Comparison of ENCODE assay signal across 16 cellular contexts in the genomic region with DNA sequence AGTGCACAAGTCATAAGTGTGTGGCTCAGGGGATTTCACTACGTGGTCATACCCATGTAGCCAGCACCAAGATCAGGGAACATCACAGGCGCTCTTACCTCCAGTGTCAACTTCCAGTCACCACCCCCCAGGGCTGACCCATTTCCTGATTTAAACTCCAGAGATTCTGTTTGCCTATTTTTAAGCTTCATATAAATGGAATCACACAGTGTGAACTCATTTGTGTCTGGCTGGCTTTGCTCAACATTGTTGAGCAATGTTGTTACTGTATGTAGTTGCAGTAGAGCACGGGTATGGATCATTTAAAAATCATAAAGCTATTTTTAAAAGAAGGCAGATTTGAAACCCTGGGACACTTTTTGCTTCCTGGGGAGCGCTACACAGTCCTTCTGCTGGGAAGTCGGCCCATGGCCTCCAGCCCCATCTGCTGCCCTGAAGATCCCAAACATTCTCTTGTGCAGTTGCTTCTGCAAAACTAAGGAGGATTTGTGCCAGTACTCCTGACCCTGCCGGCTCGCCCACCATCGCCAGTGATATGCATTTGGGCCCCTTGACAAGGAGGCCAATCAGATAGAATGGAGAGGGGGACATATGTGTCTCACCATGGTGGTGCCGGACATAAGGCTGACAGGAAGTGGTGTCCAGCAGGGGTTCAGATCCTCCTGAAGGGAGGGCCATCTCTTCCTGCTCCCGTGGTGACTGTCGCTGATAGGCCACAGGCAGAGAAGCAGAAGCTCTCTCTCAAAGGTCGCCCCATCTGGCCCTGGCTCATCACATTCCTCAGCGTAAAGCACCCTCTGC. TPM values are rescaled to one million over a fixed set of nuclear protein-coding genes. Genes with fewer than 3 reads are reported as not detected.
DNase-seq lines count a peak whose midpoint lies in the region; ATAC-seq and TF ChIP-seq lines count a peak whose summit lies in the region.
"Had no signal": no experiment of that assay in that cellular context is flagged by ENCODE, and none has a peak within 500 bp of the region (broad histone marks: within the 10 kb centered on the region; RNA-seq: fewer than 3 reads in every experiment).

No MANE protein-coding gene starts in this region.

- H2AFZ ChIP-seq in GM23248, result no peak overlapping the region

- no peak overlapping the region for H3K27ac Mint-ChIP-seq in osteocyte (ENCODE audit: unreplicated experiment)
- H3K27ac Mint-ChIP-seq: activated B cell treated with CpG ODN at 0.5 μM for 24 hours; activated naive CD4-positive, alpha-beta T cell treated with anti-CD3 and anti-CD28 coated beads, Interleukin-2, amount 50 U/mL, for 72 hours; progenitor cell of endocrine pancreas; type B pancreatic cell had no signal

- no peaks in the 10 kb centered on the region for H4K20me1 ChIP-seq in GM23248 (ENCODE audit: insufficient read depth)

- H3K4me1 ChIP-seq in GM23248 (ENCODE audit: insufficient read depth) (peaks cover 12% of the 10 kb centered on the region; the same call in 1 of the 2 replicates), heart left ventricle (peaks cover 0 to 56% (median 19%) of the 10 kb centered on the region in 12 donors)
- H3K4me1 ChIP-seq: HAP-1 had no signal

- no peaks in the 10 kb centered on the region for H3F3A ChIP-seq in GM23248 (ENCODE audit: insufficient read depth)

- H3K36me3 ChIP-seq in GM23248 (ENCODE audit: low read depth), result no peaks in the 10 kb centered on the region
- H3K36me3 ChIP-seq in heart left ventricle, result no peaks in the 10 kb centered on the region
- H3K36me3 ChIP-seq: HAP-1 had no signal

- H3K9me3 ChIP-seq in GM23248 (ENCODE audit: low read depth) (no peaks in the 10 kb centered on the region), heart left ventricle (peaks cover 0 to 3% (median 0%) of the 10 kb centered on the region in 12 donors)
- H3K9me3 ChIP-seq: HAP-1 had no signal

- peaks cover 18% of the 10 kb centered on the region for H3K27me3 Mint-ChIP-seq in osteocyte (ENCODE audit: unreplicated experiment)

- H3K9ac ChIP-seq in GM23248, result no peak overlapping the region

- H3K4me3 ChIP-seq in GM23248, result no peak overlapping the region
- H3K4me3 ChIP-seq in heart left ventricle, result no peak overlapping the region
- H3K4me3 ChIP-seq: HAP-1 had no signal

- H3K9me3 Mint-ChIP-seq in osteocyte (ENCODE audit: unreplicated experiment), result peaks cover 3% of the 10 kb centered on the region
- H3K9me3 Mint-ChIP-seq: activated naive CD4-positive, alpha-beta T cell treated with anti-CD3 and anti-CD28 coated beads, Interleukin-2, amount 50 U/mL, for 72 hours had no signal

- no peaks in the 10 kb centered on the region for H3K79me2 ChIP-seq in GM23248 (ENCODE audit: insufficient read depth)

- WGBS in GM23248 (ENCODE audit: low coverage in 1 of 2, low lambda C conversion rate in 2 of 2, missing lambda C conversion rate in 2 of 2), 2 experiments, result 90 to 93% methylated on average over 13 of the region's 13 CpGs
- WGBS in heart left ventricle, 4 donors, result 44 to 49% (median 47%) methylated on average over 11 to 13 of the region's 13 CpGs

- H3K27me3 ChIP-seq in GM23248 (replicated peaks; ENCODE audit: insufficient read depth) (no peaks in the 10 kb centered on the region), heart left ventricle (no peaks in the 10 kb centered on the region)

- in situ Hi-C loops in GM23248 (cut with MboI), result no loop called here

- no peak overlapping the region for H3K4me3 Mint-ChIP-seq in osteocyte (ENCODE audit: unreplicated experiment)
- H3K4me3 Mint-ChIP-seq: activated B cell treated with CpG ODN at 0.5 μM for 24 hours had no signal

- TF ChIP-seq CTCF in heart left ventricle (IDR thresholded peaks at IDR 0.05) (no peak), osteocyte (IDR thresholded peaks at IDR 0.05) (no peak)

- no peak overlapping the region for H3K4me2 ChIP-seq in GM23248 (ENCODE audit: unreplicated experiment)

- H3K27ac ChIP-seq in GM23248 (no peak overlapping the region), heart left ventricle (peak overlapping the region in 5 of 12 donors; percentile 10 to 87 (median 47))

- H3K9me2 ChIP-seq in GM23248 (ENCODE audit: insufficient read depth), result no peaks in the 10 kb centered on the region

- H3K4me1 Mint-ChIP-seq in osteocyte (ENCODE audit: unreplicated experiment), result no peaks in the 10 kb centered on the region

- intact Hi-C loops in heart left ventricle (cut with DNase I), result no loop called here

- peak; percentile 21 to 45 (median 30) for ATAC-seq in heart left ventricle
- ATAC-seq in GM18502 (IDR thresholded peaks at IDR 0.05; ENCODE audit: poor library complexity, unreplicated experiment), result no peak
- ATAC-seq: activated naive CD4-positive, alpha-beta T cell treated with anti-CD3 and anti-CD28 coated beads, Interleukin-2, amount 50 U/mL, for 72 hours had no signal

- H3K36me3 Mint-ChIP-seq in osteocyte (ENCODE audit: unreplicated experiment), result no peaks in the 10 kb centered on the region
- H3K36me3 Mint-ChIP-seq: activated naive CD4-positive, alpha-beta T cell treated with anti-CD3 and anti-CD28 coated beads, Interleukin-2, amount 50 U/mL, for 72 hours; type B pancreatic cell had no signal

- DNase-seq in GM23248 (peak; percentile 50), SKM-1 (lab: John Stamatoyannopoulos, UW; ENCODE audit: unreplicated experiment) (peak; percentile 40), heart left ventricle (no peak), osteocyte (ENCODE audit: extremely low spot score, unreplicated experiment) (peak; percentile 72), A172 (ENCODE audit: low spot score) (no peak), activated gamma-delta T cell treated with Interleukin-2 at 50 U/mL for 16 hours (no peak), LoVo (ENCODE audit: low spot score) (no peak)
- DNase-seq: activated B cell treated with CpG ODN at 0.5 μM for 24 hours; DMS53; effector memory CD4-positive, alpha-beta T cell; NCI-H1105 had no signal

- no peak for TF ChIP-seq POLR2A in heart left ventricle (IDR thresholded peaks at IDR 0.05)

RNA-seq across cellular contexts. Expression of gene DCANP1, which starts 13.3 kb away (rescaled TPM):
- total RNA-seq in GM23248 (2014; rRNA removed; shearing (Covaris generic)), result not detected in 2 replicates
- polyA plus RNA-seq in GM23248 (2016; fragmentation: Nextera tagmentation; extraction: Ambion mirVana) (not detected in 2 replicates), heart left ventricle (not detected)
- total RNA-seq in heart left ventricle (under 1 TPM in 1 of 9 donors, not detected in 8; 0.11 TPM), osteocyte (not detected in 2 replicates)
- total RNA-seq in A172 (2014; rRNA removed; shearing (Covaris generic)), result not detected in 2 replicates
- total RNA-seq: activated B cell treated with CpG ODN at 0.5 μM for 24 hours; activated naive CD4-positive, alpha-beta T cell treated with anti-CD3 and anti-CD28 coated beads, Interleukin-2, amount 50 U/mL, for 72 hours; progenitor cell of endocrine pancreas had no signal

RNA-seq across cellular contexts. Expression of gene TIFAB, which starts 18.3 kb away (rescaled TPM):
- total RNA-seq in GM23248 (2014; rRNA removed; shearing (Covaris generic)), result not detected in 2 replicates
- polyA plus RNA-seq in GM23248 (2016; fragmentation: Nextera tagmentation; extraction: Ambion mirVana) (not detected in 2 replicates), heart left ventricle (under 1 TPM in 1 of 2 donors, not detected in 1; 0.01 TPM)
- total RNA-seq in heart left ventricle (1 to 10 TPM in 1 of 9 donors, under 1 TPM in 2, not detected in 6; 0.08 to 1.3 (median 0.68) TPM), osteocyte (not detected in 2 replicates)
- total RNA-seq in A172 (2014; rRNA removed; shearing (Covaris generic)), result not detected in 2 replicates
- total RNA-seq: activated B cell treated with CpG ODN at 0.5 μM for 24 hours; activated naive CD4-positive, alpha-beta T cell treated with anti-CD3 and anti-CD28 coated beads, Interleukin-2, amount 50 U/mL, for 72 hours; progenitor cell of endocrine pancreas had no signal

RNA-seq across cellular contexts. Expression of gene MACROH2A1, which starts 34.8 kb away (rescaled TPM):
- total RNA-seq in GM23248 (2014; rRNA removed; shearing (Covaris generic)), result 106 and 125 TPM in 2 replicates
- polyA plus RNA-seq in GM23248 (2016; fragmentation: Nextera tagmentation; extraction: Ambion mirVana) (115 and 117 TPM in 2 replicates), heart left ventricle (100 to 1,000 TPM; 111 to 155 TPM)
- total RNA-seq in heart left ventricle (100 to 1,000 TPM in 5 of 9 donors, 10 to 100 TPM in 4; 86.5 to 170 (median 112) TPM), osteocyte (123 and 126 TPM in 2 replicates)
- 339 and 388 TPM in 2 replicates for total RNA-seq in A172 (2014; rRNA removed; shearing (Covaris generic))

Comparison
In these comparisons a context has a peak if more than half of its experiments do, and no peak if none do; other contexts are left out.
1. DNase-seq: peak in GM23248 (single experiment), SKM-1 (single experiment) and osteocyte (single experiment); none in heart left ventricle (0 of 5), A172 (single experiment), activated gamma-delta T cell treated with Interleukin-2 at 50 U/mL for 16 hours (single experiment) and LoVo (single experiment).